Comparison of ENCODE assay signal across 21 cellular contexts in genomic region chr2:236517463-236518077, GRCh38.
"Had no signal": no experiment of that assay in that cellular context is flagged by ENCODE, and none has a peak within 500 bp of the region (broad histone marks: within the 10 kb centered on the region; RNA-seq: fewer than 3 reads in every experiment).

No MANE protein-coding gene starts in this region.

- H3K9me3 ChIP-seq: body of pancreas, spleen, thoracic aorta, upper lobe of left lung had no signal

- H2AFZ ChIP-seq: neural progenitor cell had no signal

- DNase-seq: activated gamma-delta T cell treated with Interleukin-2 at 50 U/mL for 16 hours; activated T-cell treated with anti-CD3 and anti-CD28 coated beads, Interleukin-2, amount 50 U/mL, for 1 hour; anterior cingulate cortex; body of pancreas; effector CD8-positive, alpha-beta T cell; islet precursor cell; left colon; mammary epithelial cell; naive thymus-derived CD8-positive, alpha-beta T cell; posterior cingulate gyrus; spleen; stimulated activated CD4-positive, alpha-beta T cell treated with anti-CD3 and anti-CD28 coated beads, Interleukin-4, amount 100 ng/mL, for 1 hour; stimulated activated naive CD4-positive, alpha-beta T cell; T-helper 9 cell; upper lobe of left lung had no signal

- FAIRE-seq: frontal cortex had no signal

- H3K4me3 ChIP-seq: body of pancreas, cardiac muscle cell, neural progenitor cell, spleen, thoracic aorta, upper lobe of left lung had no signal

- H3K27ac ChIP-seq: body of pancreas, cardiac muscle cell, neural progenitor cell, thoracic aorta, upper lobe of left lung had no signal

- H3K9ac ChIP-seq: neural progenitor cell had no signal

- H3K27me3 ChIP-seq: body of pancreas, neural progenitor cell, spleen, upper lobe of left lung had no signal

- H3K4me2 ChIP-seq: neural progenitor cell had no signal

- ATAC-seq: body of pancreas; esophagus mucosa; left colon; naive thymus-derived CD8-positive, alpha-beta T cell; WTC11 had no signal

- H3K36me3 ChIP-seq: cardiac muscle cell, neural progenitor cell, spleen, thoracic aorta, upper lobe of left lung had no signal

- H3K4me1 ChIP-seq: body of pancreas, neural progenitor cell, upper lobe of left lung had no signal
